Comparison of ENCODE assay signal across 16 cellular contexts in genomic region chr11:72652871-72653615, GRCh38. TPM values are rescaled to one million over a fixed set of nuclear protein-coding genes. Genes with fewer than 3 reads are reported as not detected.
A peak's percentile ranks its signal among the peaks of the same experiment; 100 is the strongest.
DNase-seq lines count a peak whose midpoint lies in the region; ATAC-seq, FAIRE-seq and TF ChIP-seq lines count a peak whose summit lies in the region.
"Had no signal": no experiment of that assay in that cellular context is flagged by ENCODE, and none has a peak within 500 bp of the region (broad histone marks: within the 10 kb centered on the region; RNA-seq: fewer than 3 reads in every experiment).

No MANE protein-coding gene starts in this region.

- H3K4me3 ChIP-seq in BLaER1 treated with 17β-estradiol and CSF1 and Interleukin-3, amounts not matched to agents 10 nM and 100 nM = no peak overlapping the region
- H3K4me3 ChIP-seq: HAP-1, right atrium auricular region had no signal

- H3K4me2 ChIP-seq in BLaER1 treated with 17β-estradiol and CSF1 and Interleukin-3, amounts not matched to agents 10 nM and 100 nM = peak overlapping the region in 10 of 11 experiments; percentile 30 to 74 (median 54); a peak in 16 of 22 replicates

- H3K36me3 ChIP-seq in BLaER1 treated with 17β-estradiol and CSF1 and Interleukin-3, amounts not matched to agents 10 nM and 100 nM = no peaks in the 10 kb centered on the region
- H3K36me3 ChIP-seq: HAP-1, right atrium auricular region had no signal

- ATAC-seq in GM18870 (IDR thresholded peaks at IDR 0.05; ENCODE audit: unreplicated experiment) = no peak
- no peak for ATAC-seq in GM21381 (IDR thresholded peaks at IDR 0.05; ENCODE audit: unreplicated experiment)
- ATAC-seq: Panc1; stimulated activated memory B cell treated with anti-CD40 and anti-IgM and Interleukin-4, amounts not matched to agents 10 μg/mL and 1 μg/mL and 100 μg/mL, for 72 hours had no signal

- TF ChIP-seq CTCF in glutamatergic neuron (IDR thresholded peaks at IDR 0.05; ENCODE audit: partially characterized antibody, unreplicated experiment) = no peak

- DNase-seq in NCI-H1105 (lab: John Stamatoyannopoulos, UW) (peak; percentile 76), NCI-H748 (lab: John Stamatoyannopoulos, UW; ENCODE audit: unreplicated experiment) (peak; percentile 97), glutamatergic neuron (peak; percentile 79), H54 (ENCODE audit: insufficient read length, low spot score) (no peak), SW480 (ENCODE audit: low spot score) (no peak)
- DNase-seq: activated naive CD4-positive, alpha-beta T cell treated with anti-CD3 and anti-CD28 coated beads for 36 hours; kidney glomerular epithelial cell; NCI-H1048; stimulated activated CD4-positive, alpha-beta T cell treated with anti-CD3 and anti-CD28 coated beads, Interleukin-2, amount 100 ng/mL, for 48 hours had no signal

- H3K36me3 Mint-ChIP-seq in glutamatergic neuron (ENCODE audit: unreplicated experiment) = no peaks in the 10 kb centered on the region
- H3K36me3 Mint-ChIP-seq: stimulated activated memory B cell treated with anti-CD40 and anti-IgM and Interleukin-4, amounts not matched to agents 10 μg/mL and 1 μg/mL and 100 μg/mL, for 72 hours had no signal

- H3K9me3 ChIP-seq in BLaER1 treated with 17β-estradiol and CSF1 and Interleukin-3, amounts not matched to agents 10 nM and 100 nM (replicated peaks in 1 of 11) = no peaks in the 10 kb centered on the region
- H3K9me3 ChIP-seq: HAP-1, right atrium auricular region had no signal

- H3K9ac ChIP-seq in BLaER1 treated with 17β-estradiol and CSF1 and Interleukin-3, amounts not matched to agents 10 nM and 100 nM = no peak overlapping the region

- H3K9me3 Mint-ChIP-seq in glutamatergic neuron (ENCODE audit: unreplicated experiment) = peaks cover 9% of the 10 kb centered on the region
- H3K9me3 Mint-ChIP-seq: activated naive CD4-positive, alpha-beta T cell treated with anti-CD3 and anti-CD28 coated beads for 36 hours; stimulated activated memory B cell treated with anti-CD40 and anti-IgM and Interleukin-4, amounts not matched to agents 10 μg/mL and 1 μg/mL and 100 μg/mL, for 72 hours had no signal

- FAIRE-seq in H54 (lab: Jason Lieb, UNC) = no peak

- H3K4me3 Mint-ChIP-seq in glutamatergic neuron (ENCODE audit: unreplicated experiment) = peak overlapping the region; percentile 75
- H3K4me3 Mint-ChIP-seq: activated naive CD4-positive, alpha-beta T cell treated with anti-CD3 and anti-CD28 coated beads for 36 hours; stimulated activated memory B cell treated with anti-CD40 and anti-IgM and Interleukin-4, amounts not matched to agents 10 μg/mL and 1 μg/mL and 100 μg/mL, for 72 hours had no signal

- H3K27me3 ChIP-seq in BLaER1 treated with 17β-estradiol and CSF1 and Interleukin-3, amounts not matched to agents 10 nM and 100 nM = no peaks in the 10 kb centered on the region
- H3K27me3 ChIP-seq: right atrium auricular region had no signal

- H3K27ac ChIP-seq in BLaER1 treated with 17β-estradiol and CSF1 and Interleukin-3, amounts not matched to agents 10 nM and 100 nM = no peak overlapping the region
- H3K27ac ChIP-seq: right atrium auricular region had no signal

- peaks cover 9% of the 10 kb centered on the region for H3K27me3 Mint-ChIP-seq in glutamatergic neuron (ENCODE audit: unreplicated experiment)

- peaks cover 0 to 7% (median 0%) of the 10 kb centered on the region in 11 experiments; a peak in 3 of 22 replicates for H4K20me1 ChIP-seq in BLaER1 treated with 17β-estradiol and CSF1 and Interleukin-3, amounts not matched to agents 10 nM and 100 nM

- TF ChIP-seq POLR2A in H54 (IDR thresholded peaks at IDR 0.05; ENCODE audit: low read depth, low read length) = no peak

- peak overlapping the region; percentile 91 for H3K27ac Mint-ChIP-seq in glutamatergic neuron (ENCODE audit: unreplicated experiment)
- H3K27ac Mint-ChIP-seq: activated naive CD4-positive, alpha-beta T cell treated with anti-CD3 and anti-CD28 coated beads for 36 hours; stimulated activated memory B cell treated with anti-CD40 and anti-IgM and Interleukin-4, amounts not matched to agents 10 μg/mL and 1 μg/mL and 100 μg/mL, for 72 hours had no signal

- H3K4me1 Mint-ChIP-seq in glutamatergic neuron (ENCODE audit: low read depth, unreplicated experiment) = peaks cover 44% of the 10 kb centered on the region
- H3K4me1 Mint-ChIP-seq: stimulated activated memory B cell treated with anti-CD40 and anti-IgM and Interleukin-4, amounts not matched to agents 10 μg/mL and 1 μg/mL and 100 μg/mL, for 72 hours had no signal

- H3K4me1 ChIP-seq in BLaER1 treated with 17β-estradiol and CSF1 and Interleukin-3, amounts not matched to agents 10 nM and 100 nM = peaks cover 11 to 32% (median 20%) of the 10 kb centered on the region in 10 experiments
- H3K4me1 ChIP-seq: HAP-1, right atrium auricular region had no signal

RNA-seq across cellular contexts. Expression of gene PDE2A, which starts 21.2 kb away (rescaled TPM):
- 16.9 TPM for total RNA-seq in glutamatergic neuron (ENCODE audit: unreplicated experiment)

Comparison
In these comparisons a context has a peak if more than half of its experiments do, and no peak if none do; other contexts are left out.
1. DNase-seq: peak in NCI-H1105 (single experiment), NCI-H748 (single experiment) and glutamatergic neuron (single experiment); none in H54 (single experiment) and SW480 (single experiment).